ENCODE assay signal across 12 cellular contexts in genomic region chrX:41236629-41237028, GRCh38.
DNase-seq lines count a peak whose midpoint lies in the region; ATAC-seq, FAIRE-seq and TF ChIP-seq lines count a peak whose summit lies in the region.
"Had no signal": no experiment of that assay in that cellular context is flagged by ENCODE, and none has a peak within 500 bp of the region (broad histone marks: within the 10 kb centered on the region; RNA-seq: fewer than 3 reads in every experiment).

No MANE protein-coding gene starts in this region.

- H3K4me1 ChIP-seq in A549 (peaks cover 5% of the 10 kb centered on the region; the same call in 2 of the 3 replicates), OCI-LY3 (ENCODE audit: low read length) (peaks cover 68% of the 10 kb centered on the region), esophagus muscularis mucosa (no peaks in the 10 kb centered on the region)
- H3K4me1 ChIP-seq: SJCRH30, transverse colon had no signal

- peaks cover 34% of the 10 kb centered on the region for H3K36me3 ChIP-seq in OCI-LY3 (replicated peaks; ENCODE audit: low read depth, low read length)
- peaks cover 0 to 27% (median 14%) of the 10 kb centered on the region in 4 donors for H3K36me3 ChIP-seq in esophagus muscularis mucosa
- H3K36me3 ChIP-seq: SJCRH30, transverse colon had no signal

- H3K4me2 ChIP-seq in A549 = no peak overlapping the region
- peak overlapping the region; percentile 78 for H3K4me2 ChIP-seq in OCI-LY3 (ENCODE audit: low read length)

- H3K9me3 ChIP-seq in A549 (no peaks in the 10 kb centered on the region), OCI-LY3 (ENCODE audit: insufficient read depth, low read length) (no peaks in the 10 kb centered on the region), esophagus muscularis mucosa (no peaks in the 10 kb centered on the region)
- H3K9me3 ChIP-seq: SJCRH30, transverse colon had no signal

- H3K4me3 ChIP-seq in A549 = no peak overlapping the region
- H3K4me3 ChIP-seq in OCI-LY3 (ENCODE audit: low read length) = 0 out of 2 replicates have a peak overlapping the region, but pooled peaks have one; percentile 6
- H3K4me3 ChIP-seq in esophagus muscularis mucosa = no peak overlapping the region
- H3K4me3 ChIP-seq: SJCRH30, transverse colon had no signal

- TF ChIP-seq CTCF in A549 (IDR thresholded peaks at IDR 0.05) (no peak), OCI-LY3 (IDR thresholded peaks at IDR 0.05; ENCODE audit: low read depth, low read length) (no peak), esophagus muscularis mucosa (IDR thresholded peaks at IDR 0.05) (no peak)

- no peaks in the 10 kb centered on the region for H3K27me3 ChIP-seq in OCI-LY3 (ENCODE audit: low read depth, low read length)
- H3K27me3 ChIP-seq in esophagus muscularis mucosa = no peaks in the 10 kb centered on the region
- H3K27me3 ChIP-seq: SJCRH30, transverse colon had no signal

- H4K20me1 ChIP-seq in OCI-LY3 (ENCODE audit: insufficient read depth, low read length) = no peaks in the 10 kb centered on the region

- TF ChIP-seq RAD21 in A549 (conservative IDR thresholded peaks at IDR 0.05 in 1 of 2, IDR thresholded peaks at IDR 0.05 in 1 of 2) = no peak

- no peak overlapping the region for H3K27ac ChIP-seq in A549
- peak overlapping the region; percentile 82 for H3K27ac ChIP-seq in OCI-LY3 (ENCODE audit: low read length)
- H3K27ac ChIP-seq in esophagus muscularis mucosa (replicated peaks in 1 of 4) = no peak overlapping the region
- H3K27ac ChIP-seq: SJCRH30, transverse colon had no signal

- H2AFZ ChIP-seq in OCI-LY3 (ENCODE audit: low read depth, low read length) = no peak overlapping the region

- H3K79me2 ChIP-seq in OCI-LY3 (ENCODE audit: low read length) = no peaks in the 10 kb centered on the region

- FAIRE-seq in A549 (lab: Jason Lieb, UNC) = peak; percentile 28

- DNase-seq in A549 (ENCODE audit: low read depth in 1 of 2, low spot score in 1 of 2) (no peak), NCI-H774 (lab: John Stamatoyannopoulos, UW) (no peak), esophagus muscularis mucosa (ENCODE audit: extremely low spot score) (no peak), KG1 (lab: John Stamatoyannopoulos, UW) (no peak)
- DNase-seq: activated naive CD8-positive, alpha-beta T cell treated with anti-CD3 and anti-CD28 coated beads, Interleukin-2, amount 10 ng/mL, durations not matched to agents 7 days and 5 days; NCI-H187; SJCRH30; transverse colon had no signal

- ATAC-seq in A549 (no peak), GM18907 (IDR thresholded peaks at IDR 0.05; ENCODE audit: unreplicated experiment) (peak; percentile 81), HG02798 (IDR thresholded peaks at IDR 0.05; ENCODE audit: poor library complexity, unreplicated experiment) (peak; percentile 60), GM19397 (IDR thresholded peaks at IDR 0.05; ENCODE audit: unreplicated experiment) (no peak)

- CTCF ChIA-PET in A549 (lab: Yijun Ruan, JAX) = interaction anchor here (1.9 kb wide), 1 partner anchor 56 kb away, joined by 7 read pairs; no protein-coding TSS in a partner anchor

- no peak for TF ChIP-seq POLR2A in A549 (IDR thresholded peaks at IDR 0.05; ENCODE audit: low read length)
- TF ChIP-seq POLR2A in esophagus muscularis mucosa (IDR thresholded peaks at IDR 0.05; ENCODE audit: low read depth) = no peak

- POLR2A ChIA-PET in A549 (lab: Yijun Ruan, JAX) = no interaction called here

- TF ChIP-seq EP300 in A549 (IDR thresholded peaks at IDR 0.05) = no peak
- no peak for TF ChIP-seq EP300 in esophagus muscularis mucosa (IDR thresholded peaks at IDR 0.05)

- no peak overlapping the region for H3K9ac ChIP-seq in OCI-LY3 (ENCODE audit: low read length)

- intact Hi-C loops in esophagus muscularis mucosa (cut with DNase I) = no loop called here

TF ChIP-seq in A549, 52 proteins besides CTCF, POLR2A, EP300 and RAD21:
- TF ChIP-seq PBX3 (IDR thresholded peaks at IDR 0.05) (no peak), NFE2L2 (conservative IDR thresholded peaks at IDR 0.05; ENCODE audit: low read length) (no peak), NR3C1 (IDR thresholded peaks at IDR 0.05) (no peak), CHD4 (IDR thresholded peaks at IDR 0.05; ENCODE audit: borderline replicate concordance) (no peak), BHLHE40 (IDR thresholded peaks at IDR 0.05; ENCODE audit: low read depth, low read length) (no peak), JUN (IDR thresholded peaks at IDR 0.05) (no peak), SREBF2 (IDR thresholded peaks at IDR 0.05) (no peak), CBX8 (IDR thresholded peaks at IDR 0.05) (no peak), ATOH8 (CRISPR knock-in tag; IDR thresholded peaks at IDR 0.05; ENCODE audit: low read depth) (no peak), RFX5 (IDR thresholded peaks at IDR 0.05) (no peak), RARB (CRISPR knock-in tag; IDR thresholded peaks at IDR 0.05) (no peak), JUNB (IDR thresholded peaks at IDR 0.05) (no peak), HOXB13 (CRISPR knock-in tag; IDR thresholded peaks at IDR 0.05; ENCODE audit: low read depth) (no peak), FOSL2 (IDR thresholded peaks at IDR 0.05) (no peak), FOSL2 (CRISPR knock-in tag; IDR thresholded peaks at IDR 0.05) (no peak), HEYL (CRISPR knock-in tag; IDR thresholded peaks at IDR 0.05) (no peak), RNF2 (IDR thresholded peaks at IDR 0.05; ENCODE audit: borderline replicate concordance, low read depth) (no peak), ESRRA (IDR thresholded peaks at IDR 0.05; ENCODE audit: borderline replicate concordance, low read length) (no peak), PHF8 (IDR thresholded peaks at IDR 0.05; ENCODE audit: borderline replicate concordance, low read depth) (no peak)

Comparison
In these comparisons a context has a peak if more than half of its experiments do, and no peak if none do; other contexts are left out.
1. ATAC-seq: peak in GM18907 (single experiment) and HG02798 (single experiment); none in A549 (0 of 2) and GM19397 (single experiment).